5 cellular contexts compared by ENCODE assay signal in the genomic region with DNA sequence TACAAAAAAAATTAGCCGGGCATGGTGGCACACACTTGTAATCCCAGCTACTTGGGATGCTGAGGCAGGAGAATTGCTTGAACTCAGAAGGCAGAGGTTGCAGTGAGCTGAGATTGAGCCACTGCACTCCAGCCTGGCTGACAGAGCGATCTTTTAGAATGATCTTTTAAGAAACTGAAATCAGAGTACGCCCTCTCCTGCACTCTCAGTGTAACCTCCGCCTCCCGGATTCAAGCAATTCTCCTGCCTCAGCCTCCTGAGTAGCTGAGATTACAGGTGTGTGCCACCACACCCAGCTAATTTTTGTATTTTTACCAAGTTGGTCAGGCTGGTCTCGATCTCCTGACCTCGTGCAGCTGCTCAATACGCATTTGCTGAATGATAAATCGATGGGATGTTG. TPM values are rescaled to one million over a fixed set of nuclear protein-coding genes. Genes with fewer than 3 reads are reported as not detected.
"Had no signal": no experiment of that assay in that cellular context is flagged by ENCODE, and none has a peak within 500 bp of the region (broad histone marks: within the 10 kb centered on the region; RNA-seq: fewer than 3 reads in every experiment).

No MANE protein-coding gene starts in this region.

RNA-seq across cellular contexts. Expression of gene RIIAD1, which starts 12.7 kb away (rescaled TPM):
- total RNA-seq: GM23338, H1, HFFc6, HT1080, IMR-90 had no signal
- polyA plus RNA-seq: GM23338, H1, IMR-90 had no signal

RNA-seq across cellular contexts. Expression of gene CELF3, which starts 17.4 kb away (rescaled TPM):
- total RNA-seq: HFFc6, HT1080, IMR-90 had no signal
- polyA plus RNA-seq: IMR-90 had no signal
